8 cellular contexts compared by ENCODE assay signal in the genomic region with DNA sequence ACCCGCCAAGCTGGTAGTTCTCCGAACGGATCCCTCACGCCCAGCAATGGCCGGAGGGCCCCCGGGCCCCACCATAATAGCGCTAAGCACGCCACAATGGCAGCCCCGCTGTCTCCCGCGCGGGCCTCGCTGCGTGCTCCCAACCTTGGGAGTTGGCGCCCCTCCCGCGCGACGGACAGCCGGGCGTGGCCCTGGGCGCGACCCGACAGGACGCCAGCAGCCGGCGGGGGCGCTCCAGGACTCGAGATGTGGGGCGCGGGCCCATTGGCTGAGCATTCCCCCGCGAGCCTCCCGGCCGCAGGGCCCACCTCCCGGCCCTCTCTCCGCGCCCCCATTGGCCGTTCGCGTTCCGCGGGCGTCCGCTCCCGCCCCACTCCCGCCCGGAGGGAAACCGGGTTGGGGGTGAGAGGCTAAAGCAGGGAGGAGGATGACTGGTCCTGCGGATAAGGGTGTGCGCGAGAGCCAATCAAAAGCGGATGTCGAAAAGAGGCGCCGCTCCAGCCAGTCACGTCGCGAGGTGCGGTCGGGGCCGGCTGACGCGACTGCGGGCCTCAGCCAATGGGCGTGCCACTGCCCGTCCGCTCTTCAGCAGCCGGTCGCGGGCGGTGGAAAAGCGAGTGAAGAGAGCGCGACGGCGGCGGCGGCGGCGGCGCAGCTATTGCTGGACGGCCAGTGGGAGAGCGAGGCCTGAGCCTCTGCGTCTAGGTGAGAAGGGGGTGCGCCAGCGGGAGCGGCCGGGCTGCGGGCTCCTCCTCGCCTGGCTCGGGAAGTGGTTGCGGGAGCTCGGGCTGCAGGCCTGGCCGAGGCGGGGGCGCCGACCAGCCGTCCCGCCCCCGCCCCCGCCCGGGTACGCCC. TPM values are rescaled to one million over a fixed set of nuclear protein-coding genes. Genes with fewer than 3 reads are reported as not detected.
DNase-seq lines count a peak whose midpoint lies in the region; ATAC-seq and TF ChIP-seq lines count a peak whose summit lies in the region.

A gene with protein sequence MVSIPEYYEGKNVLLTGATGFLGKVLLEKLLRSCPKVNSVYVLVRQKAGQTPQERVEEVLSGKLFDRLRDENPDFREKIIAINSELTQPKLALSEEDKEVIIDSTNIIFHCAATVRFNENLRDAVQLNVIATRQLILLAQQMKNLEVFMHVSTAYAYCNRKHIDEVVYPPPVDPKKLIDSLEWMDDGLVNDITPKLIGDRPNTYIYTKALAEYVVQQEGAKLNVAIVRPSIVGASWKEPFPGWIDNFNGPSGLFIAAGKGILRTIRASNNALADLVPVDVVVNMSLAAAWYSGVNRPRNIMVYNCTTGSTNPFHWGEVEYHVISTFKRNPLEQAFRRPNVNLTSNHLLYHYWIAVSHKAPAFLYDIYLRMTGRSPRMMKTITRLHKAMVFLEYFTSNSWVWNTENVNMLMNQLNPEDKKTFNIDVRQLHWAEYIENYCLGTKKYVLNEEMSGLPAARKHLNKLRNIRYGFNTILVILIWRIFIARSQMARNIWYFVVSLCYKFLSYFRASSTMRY (plus strand): TSS at position 567 of the 855 bp plus-strand sequence. CDS start 26,098 bp downstream, outside the sequence.

- H3K27ac Mint-ChIP-seq in T-helper 1 cell treated with Interleukin-12 subunit alpha and Interleukin-12 subunit beta and Interleukin-4 antibody, amounts not matched to agents 30 μg/mL and 1 μg/mL, for 36 hours: peak within 1 kb of the TSS; percentile 92
- peak within 1 kb of the TSS; percentile 97 for H3K27ac Mint-ChIP-seq in progenitor cell of endocrine pancreas

- ATAC-seq in HG02870 (IDR thresholded peaks at IDR 0.05; ENCODE audit: unreplicated experiment): peak; percentile 91
- peak; percentile 97 to 100 (median 99) for ATAC-seq in heart right ventricle

- H3K4me1 ChIP-seq in heart right ventricle: peaks cover 0 to 49% (median 26%) of the 10 kb centered on the region in 9 donors

- DNase-seq in GM13977 (ENCODE audit: low spot score) (peak; percentile 98), NCI-H146 treated with DMSO at 0.1 percent for 48 hours (lab: John Stamatoyannopoulos, UW; ENCODE audit: unreplicated experiment) (peak; percentile 91), amniotic stem cell (lab: John Stamatoyannopoulos, UW) (peak; percentile 98), heart right ventricle (peak; percentile 98), progenitor cell of endocrine pancreas (ENCODE audit: low spot score, unreplicated experiment) (peak; percentile 97), ureter (ENCODE audit: low spot score) (peak; percentile 99)

- peak within 1 kb of the TSS; percentile 49 to 96 (median 89) for H3K27ac ChIP-seq in heart right ventricle

- peaks cover 16% of the 10 kb centered on the region for H3K27me3 Mint-ChIP-seq in T-helper 1 cell treated with Interleukin-12 subunit alpha and Interleukin-12 subunit beta and Interleukin-4 antibody, amounts not matched to agents 30 μg/mL and 1 μg/mL, for 36 hours (ENCODE audit: low read depth)
- H3K27me3 Mint-ChIP-seq in progenitor cell of endocrine pancreas: peaks cover 22% of the 10 kb centered on the region

- no peaks in the 10 kb centered on the region for H3K9me3 Mint-ChIP-seq in T-helper 1 cell treated with Interleukin-12 subunit alpha and Interleukin-12 subunit beta and Interleukin-4 antibody, amounts not matched to agents 30 μg/mL and 1 μg/mL, for 36 hours
- no peaks in the 10 kb centered on the region for H3K9me3 Mint-ChIP-seq in progenitor cell of endocrine pancreas (ENCODE audit: low read depth)

- no peaks in the 10 kb centered on the region for H3K9me3 ChIP-seq in heart right ventricle

- peak within 1 kb of the TSS; percentile 93 for H3K4me3 Mint-ChIP-seq in T-helper 1 cell treated with Interleukin-12 subunit alpha and Interleukin-12 subunit beta and Interleukin-4 antibody, amounts not matched to agents 30 μg/mL and 1 μg/mL, for 36 hours
- H3K4me3 Mint-ChIP-seq in progenitor cell of endocrine pancreas (ENCODE audit: low read depth): peak within 1 kb of the TSS; percentile 95

- WGBS in heart right ventricle, 2 donors: 0% methylated on average over 104 of the region's 104 CpGs

- H3K36me3 Mint-ChIP-seq in T-helper 1 cell treated with Interleukin-12 subunit alpha and Interleukin-12 subunit beta and Interleukin-4 antibody, amounts not matched to agents 30 μg/mL and 1 μg/mL, for 36 hours (ENCODE audit: low read depth): peaks cover 4% of the 10 kb centered on the region
- H3K36me3 Mint-ChIP-seq in progenitor cell of endocrine pancreas (ENCODE audit: insufficient read depth): peaks cover 7% of the 10 kb centered on the region

- intact Hi-C loops in heart right ventricle (cut with DNase I): no loop called here

- in situ Hi-C loops in GM13977 (cut with MboI; ENCODE audit: low pct_unique_long_range_greater_than_20kb, low sequenced_read_pairs, unreplicated experiment): no loop called here

- no peaks in the 10 kb centered on the region for H3K27me3 ChIP-seq in heart right ventricle

- peaks cover 37% of the 10 kb centered on the region for H3K4me1 Mint-ChIP-seq in T-helper 1 cell treated with Interleukin-12 subunit alpha and Interleukin-12 subunit beta and Interleukin-4 antibody, amounts not matched to agents 30 μg/mL and 1 μg/mL, for 36 hours (ENCODE audit: low read depth)
- peaks cover 33% of the 10 kb centered on the region for H3K4me1 Mint-ChIP-seq in progenitor cell of endocrine pancreas (ENCODE audit: low read depth)

- H3K4me3 ChIP-seq in heart right ventricle: peak within 1 kb of the TSS; percentile 70 to 98 (median 87)

- TF ChIP-seq CTCF in GM13977 (IDR thresholded peaks at IDR 0.05; ENCODE audit: extremely low read depth, insufficient read depth, missing control alignments) (peak; percentile 74), heart right ventricle (IDR thresholded peaks at IDR 0.05) (peak in 8 of 9 donors; percentile 53 to 87 (median 74)), progenitor cell of endocrine pancreas (IDR thresholded peaks at IDR 0.05; ENCODE audit: unreplicated experiment) (peak; percentile 66)

- H3K36me3 ChIP-seq in heart right ventricle: no peaks in the 10 kb centered on the region

RNA-seq across cellular contexts. Expression of the gene that starts here (rescaled TPM):
- total RNA-seq in heart right ventricle: 10 to 100 TPM; 28.4 to 45.9 (median 38.8) TPM
- 10 to 100 TPM; 13.3 to 23.0 TPM for polyA plus RNA-seq in heart right ventricle
- 58.0 and 63.9 TPM in 2 replicates for total RNA-seq in progenitor cell of endocrine pancreas
- 112 TPM for total RNA-seq in ureter

Comparison
In these comparisons a context has a peak if more than half of its experiments do, and no peak if none do; other contexts are left out.
1. Peak in every context shown above with its lines: DNase-seq, ATAC-seq, H3K4me3 ChIP-seq and H3K27ac ChIP-seq.